14 cellular contexts compared by ENCODE assay signal in genomic region chr3:11201246-11202024, GRCh38. TPM values are rescaled to one million over a fixed set of nuclear protein-coding genes. Genes with fewer than 3 reads are reported as not detected.
A peak's percentile ranks its signal among the peaks of the same experiment; 100 is the strongest.
DNase-seq lines count a peak whose midpoint lies in the region; ATAC-seq, FAIRE-seq and TF ChIP-seq lines count a peak whose summit lies in the region.
"Had no signal": no experiment of that assay in that cellular context is flagged by ENCODE, and none has a peak within 500 bp of the region (broad histone marks: within the 10 kb centered on the region; RNA-seq: fewer than 3 reads in every experiment).

No MANE protein-coding gene starts in this region.

- in situ Hi-C loops in HepG2 (cut with HindIII; ENCODE audit: extremely low pct_ligation_motif_present, low pct_unique_long_range_greater_than_20kb): no loop called here

- no peak for TF ChIP-seq CTCF in chondrocyte (IDR thresholded peaks at IDR 0.05)
- no peak for TF ChIP-seq CTCF in HepG2 (CRISPR knock-in tag; IDR thresholded peaks at IDR 0.05)
- TF ChIP-seq CTCF in uterus (IDR thresholded peaks at IDR 0.05): no peak
- TF ChIP-seq CTCF in ovary (IDR thresholded peaks at IDR 0.05): no peak

- peaks cover 0 to 11% of the 10 kb centered on the region in 2 experiments for H3K27me3 ChIP-seq in HepG2 (ENCODE audit: control insufficient read depth in 1 of 2, insufficient read depth in 2 of 2, low read length in 2 of 2)
- H3K27me3 ChIP-seq in uterus: no peaks in the 10 kb centered on the region
- H3K27me3 ChIP-seq in ovary: no peaks in the 10 kb centered on the region
- H3K27me3 ChIP-seq: testis had no signal

- no peak overlapping the region for H3K4me2 ChIP-seq in HepG2 (ENCODE audit: low read depth, low read length)

- TF ChIP-seq RAD21 in HepG2 (CRISPR knock-in tag; IDR thresholded peaks at IDR 0.05): no peak

- H3K4me3 ChIP-seq in HepG2 (replicated peaks in 1 of 3; ENCODE audit: insufficient read depth in 1 of 3, low read depth in 2 of 3, low read length in 3 of 3) (no peak overlapping the region), uterus (no peak overlapping the region), ovary (no peak overlapping the region)
- H3K4me3 ChIP-seq: testis had no signal

- TF ChIP-seq EP300 in HepG2 (IDR thresholded peaks at IDR 0.05; ENCODE audit: low read depth in 2 of 2, low read length in 2 of 2): no peak
- TF ChIP-seq EP300 in HepG2 (CRISPR knock-in tag; IDR thresholded peaks at IDR 0.05; ENCODE audit: borderline replicate concordance): no peak
- TF ChIP-seq EP300 in ovary (IDR thresholded peaks at IDR 0.05): no peak

- H3K9me3 ChIP-seq in HepG2 (ENCODE audit: low read length): no peaks in the 10 kb centered on the region
- H3K9me3 ChIP-seq in uterus: no peaks in the 10 kb centered on the region
- H3K9me3 ChIP-seq in ovary: no peaks in the 10 kb centered on the region
- H3K9me3 ChIP-seq: testis had no signal

- H3K79me2 ChIP-seq in HepG2 (ENCODE audit: insufficient read depth, low read length): no peaks in the 10 kb centered on the region

- H4K20me1 ChIP-seq in HepG2 (ENCODE audit: insufficient read depth, low read length): no peaks in the 10 kb centered on the region

- TF ChIP-seq POLR2A in HepG2 (IDR thresholded peaks at IDR 0.05; ENCODE audit: insufficient read depth in 1 of 2, low read depth in 2 of 2, low read length in 2 of 2) (no peak), uterus (IDR thresholded peaks at IDR 0.05) (no peak), ovary (IDR thresholded peaks at IDR 0.05) (no peak)

- peaks cover 88% of the 10 kb centered on the region for H3K4me1 Mint-ChIP-seq in chondrocyte (ENCODE audit: low read depth)

- no peaks in the 10 kb centered on the region for H3K9me3 Mint-ChIP-seq in chondrocyte (ENCODE audit: low read depth)
- H3K9me3 Mint-ChIP-seq: natural killer cell; T-helper 1 cell treated with Interleukin-12 subunit alpha and Interleukin-12 subunit beta and Interleukin-4 antibody, amounts not matched to agents 30 μg/mL and 1 μg/mL, for 36 hours had no signal

- no peak overlapping the region for H2AFZ ChIP-seq in HepG2 (ENCODE audit: low read length)

- H3K9ac ChIP-seq in HepG2 (ENCODE audit: insufficient read depth, low read depth, low read length): no peak overlapping the region

- BruUV-seq in HepG2 (replicated peaks; lab: Mats Ljungman, UMichigan): no TSS peak

- POLR2A ChIA-PET in HepG2 (lab: Yijun Ruan, JAX): no interaction called here

- H3K27me3 Mint-ChIP-seq in chondrocyte (ENCODE audit: low read depth): no peaks in the 10 kb centered on the region

- ATAC-seq in HepG2: peak; percentile 69
- no peak for ATAC-seq in HG03571 (IDR thresholded peaks at IDR 0.05; ENCODE audit: unreplicated experiment)
- ATAC-seq: natural killer cell had no signal

- H3K27ac ChIP-seq in HepG2 (ENCODE audit: extremely low read length, insufficient read depth, low read length) (no peak overlapping the region), uterus (peak overlapping the region; percentile 7 to 60), ovary (no peak overlapping the region)
- H3K27ac ChIP-seq: testis had no signal

- no peaks in the 10 kb centered on the region for H3K36me3 Mint-ChIP-seq in chondrocyte (ENCODE audit: low read depth)
- H3K36me3 Mint-ChIP-seq: natural killer cell had no signal

- 33% methylated on average over 7 of the region's 7 CpGs for WGBS in HepG2 (ENCODE audit: low lambda C conversion rate)
- WGBS in ovary, 3 donors: 75 to 82% (median 79%) methylated on average over 7 of the region's 7 CpGs

- no peak for FAIRE-seq in HepG2 (lab: Jason Lieb, UNC)

- DNase-seq in SIG-M5 treated with dmso at 0.1 percent for 504 hours (lab: John Stamatoyannopoulos, UW; ENCODE audit: unreplicated experiment) (peak; percentile 50), SIG-M5 (lab: John Stamatoyannopoulos, UW) (no peak), chondrocyte (ENCODE audit: low spot score) (no peak), HepG2 (ENCODE audit: low spot score) (peak; percentile 28), uterus (peak in 1 of 2 donors; percentile 67), ovary (no peak), NCI-H226 (no peak)
- DNase-seq: ACHN, GF-D8, hippocampal formation, natural killer cell, testis had no signal

- H3K4me3 Mint-ChIP-seq in chondrocyte (ENCODE audit: unreplicated experiment): peak overlapping the region; percentile 6
- H3K4me3 Mint-ChIP-seq: natural killer cell; T-helper 1 cell treated with Interleukin-12 subunit alpha and Interleukin-12 subunit beta and Interleukin-4 antibody, amounts not matched to agents 30 μg/mL and 1 μg/mL, for 36 hours had no signal

- CTCF ChIA-PET in HepG2 (lab: Yijun Ruan, JAX; ENCODE audit: low intra/inter-chr PET ratio, low total read pairs): no interaction called here

- peaks cover 6% of the 10 kb centered on the region; the same call in 1 of the 2 replicates for H3K4me1 ChIP-seq in HepG2 (ENCODE audit: insufficient read depth, low read length)
- no peaks in the 10 kb centered on the region for H3K4me1 ChIP-seq in uterus
- peaks cover 1% of the 10 kb centered on the region for H3K4me1 ChIP-seq in ovary (ENCODE audit: insufficient read depth)
- H3K4me1 ChIP-seq: testis had no signal

- no peaks in the 10 kb centered on the region for H3K36me3 ChIP-seq in HepG2 (replicated peaks in 1 of 2; ENCODE audit: control insufficient read depth in 1 of 2, insufficient read depth in 2 of 2, low read length in 2 of 2)
- no peaks in the 10 kb centered on the region for H3K36me3 ChIP-seq in uterus
- no peaks in the 10 kb centered on the region for H3K36me3 ChIP-seq in ovary

- peak overlapping the region; percentile 85 for H3K27ac Mint-ChIP-seq in chondrocyte (ENCODE audit: unreplicated experiment)
- H3K27ac Mint-ChIP-seq: natural killer cell; T-helper 1 cell treated with Interleukin-12 subunit alpha and Interleukin-12 subunit beta and Interleukin-4 antibody, amounts not matched to agents 30 μg/mL and 1 μg/mL, for 36 hours had no signal

- intact Hi-C loops in HepG2 (cut with micrococcal nuclease; ENCODE audit: unreplicated experiment): no loop called here
- intact Hi-C loops in uterus (cut with DNase I; ENCODE audit: low total_unique reads): no loop called here
- intact Hi-C loops in ovary (cut with DNase I): loop anchor here in 1 of 4 donors (5.0 kb wide), 1 partner anchor 44 kb away; no protein-coding TSS in a partner anchor

TF ChIP-seq in HepG2, 621 proteins besides CTCF, POLR2A, EP300 and RAD21:
- peak; percentile 26; the same call in 1 of the 2 replicates for TF ChIP-seq HNF4A (CRISPR knock-in tag; IDR thresholded peaks at IDR 0.05)
- TF ChIP-seq, protein P1, sequence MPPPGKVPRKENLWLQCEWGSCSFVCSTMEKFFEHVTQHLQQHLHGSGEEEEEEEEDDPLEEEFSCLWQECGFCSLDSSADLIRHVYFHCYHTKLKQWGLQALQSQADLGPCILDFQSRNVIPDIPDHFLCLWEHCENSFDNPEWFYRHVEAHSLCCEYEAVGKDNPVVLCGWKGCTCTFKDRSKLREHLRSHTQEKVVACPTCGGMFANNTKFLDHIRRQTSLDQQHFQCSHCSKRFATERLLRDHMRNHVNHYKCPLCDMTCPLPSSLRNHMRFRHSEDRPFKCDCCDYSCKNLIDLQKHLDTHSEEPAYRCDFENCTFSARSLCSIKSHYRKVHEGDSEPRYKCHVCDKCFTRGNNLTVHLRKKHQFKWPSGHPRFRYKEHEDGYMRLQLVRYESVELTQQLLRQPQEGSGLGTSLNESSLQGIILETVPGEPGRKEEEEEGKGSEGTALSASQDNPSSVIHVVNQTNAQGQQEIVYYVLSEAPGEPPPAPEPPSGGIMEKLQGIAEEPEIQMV (CRISPR knock-in tag; IDR thresholded peaks at IDR 0.05; ENCODE audit: low read depth): no peak
- peak; percentile 56; the same call in 1 of the 2 replicates for TF ChIP-seq BHLHE40 (IDR thresholded peaks at IDR 0.05; ENCODE audit: low read length)
- peak; percentile 25; the same call in 1 of the 2 replicates for TF ChIP-seq HNF4G (IDR thresholded peaks at IDR 0.05; ENCODE audit: borderline replicate concordance, low read depth, low read length)
- no peak for TF ChIP-seq HNF4G (CRISPR knock-in tag; IDR thresholded peaks at IDR 0.05; ENCODE audit: borderline replicate concordance, low read depth)
- TF ChIP-seq ZNF432 (CRISPR knock-in tag; IDR thresholded peaks at IDR 0.05; ENCODE audit: borderline replicate concordance): no peak

RNA-seq across cellular contexts. Expression of gene HRH1, which starts 47.1 kb away (rescaled TPM):
- total RNA-seq in chondrocyte (30.1 to 32.0 TPM (median 30.8 TPM) in 3 replicates), HepG2 (2016; rRNA removed; fragmentation: Illumina TruSeq; extraction: Trizol) (not detected in 2 replicates), uterus (10 to 100 TPM in 1 of 4 donors, 1 to 10 TPM in 3; 1.8 to 16.3 (median 6.3) TPM), ovary (10 to 100 TPM in 2 of 7 donors, 1 to 10 TPM in 5; 4.1 to 24.1 (median 6.0) TPM)
- total RNA-seq in HepG2 (2016; cell fraction: cytosol; rRNA removed; fragmentation: Illumina TruSeq; extraction: Trizol; ENCODE audit: low read depth): not detected in 2 replicates
- not detected in 2 replicates for total RNA-seq in HepG2 (2016; cell fraction: insoluble cytoplasmic fraction; rRNA removed; fragmentation: Illumina TruSeq; extraction: Trizol)
- not detected in 2 replicates for total RNA-seq in HepG2 (2016; cell fraction: membrane; rRNA removed; fragmentation: Illumina TruSeq; extraction: Trizol)
- not detected in 2 replicates for total RNA-seq in HepG2 (2016; cell fraction: nucleus; rRNA removed; fragmentation: Illumina TruSeq; extraction: Trizol)
- polyA plus RNA-seq in HepG2 (2011; rRNA removed) (not detected in 2 replicates), ovary (10 to 100 TPM in 1 of 2 donors, 1 to 10 TPM in 1; 3.4 to 13.0 TPM)
- 0.04 TPM in 1 of 2 replicates, not detected in the other for polyA plus RNA-seq in HepG2 (2011; cell fraction: cytosol; rRNA removed)
- not detected in 2 replicates for polyA plus RNA-seq in HepG2 (2011; cell fraction: nucleus; rRNA removed)
- not detected in 2 replicates for polyA plus RNA-seq in HepG2 (2012)
- polyA plus RNA-seq in HepG2 (2016; cell fraction: cytosol; fragmentation: Illumina TruSeq; extraction: Trizol; ENCODE audit: low read depth): not detected in 2 replicates
- not detected in 2 replicates for polyA plus RNA-seq in HepG2 (2016; cell fraction: insoluble cytoplasmic fraction; fragmentation: Illumina TruSeq; extraction: Trizol; ENCODE audit: low read depth)
- polyA plus RNA-seq in HepG2 (2016; cell fraction: membrane; fragmentation: Illumina TruSeq; extraction: Trizol; ENCODE audit: low read depth): not detected in 2 replicates
- not detected in 2 replicates for polyA plus RNA-seq in HepG2 (2016; cell fraction: nucleus; fragmentation: Illumina TruSeq; extraction: Trizol; ENCODE audit: insufficient read depth, low read depth)
- polyA minus RNA-seq in HepG2 (2011; rRNA and poly(A)+ RNA removed; ENCODE audit: low replicate concordance): 26.1 TPM in 1 of 2 replicates, not detected in the other
- not detected in 2 replicates for polyA minus RNA-seq in HepG2 (2011; cell fraction: cytosol; rRNA and poly(A)+ RNA removed)
- not detected in 2 replicates for polyA minus RNA-seq in HepG2 (2011; cell fraction: nucleus; rRNA and poly(A)+ RNA removed)
- total RNA-seq: natural killer cell had no signal

Comparison
In these comparisons a context has a peak if more than half of its experiments do, and no peak if none do; other contexts are left out.
1. DNase-seq: peak in SIG-M5 treated with dmso at 0.1 percent for 504 hours (single experiment) and HepG2 (single experiment); none in SIG-M5 (single experiment), chondrocyte (single experiment), ovary (0 of 5) and NCI-H226 (single experiment).
2. H3K27ac ChIP-seq: peak in uterus (2 of 2); none in HepG2 (single experiment) and ovary (0 of 2).